ENCODE assay signal across 2 cellular contexts in genomic region chr12:67826148-67826547, GRCh38.
TF ChIP-seq lines count a peak whose summit lies in the region.

No MANE protein-coding gene starts in this region.

TF ChIP-seq in SK-N-SH, 30 proteins besides CTCF, POLR2A, EP300 and RAD21 (continued from another document):
- TF ChIP-seq TCF12 (IDR thresholded peaks at IDR 0.05) (no peak), FOSL2 (IDR thresholded peaks at IDR 0.05; ENCODE audit: borderline replicate concordance, low read depth) (no peak), GATA2 (CRISPR knock-in tag; IDR thresholded peaks at IDR 0.05) (no peak), TEAD4 (IDR thresholded peaks at IDR 0.05; ENCODE audit: borderline replicate concordance, insufficient read depth) (no peak)

TF ChIP-seq in SK-N-SH treated with all-trans-retinoic acid at 6 μM for 48 hours, 23 proteins besides CTCF, POLR2A, EP300 and RAD21 (continued from another document):
- TF ChIP-seq CREB5 (CRISPR knock-in tag; IDR thresholded peaks at IDR 0.05; ENCODE audit: low read depth) (no peak), ESRRG (CRISPR knock-in tag; IDR thresholded peaks at IDR 0.05) (no peak), ARNTL (CRISPR knock-in tag; IDR thresholded peaks at IDR 0.05; ENCODE audit: borderline replicate concordance, low read depth) (no peak)
